1 cellular context compared by ENCODE assay signal in genomic region chr2:128439231-128440086, GRCh38.
TF ChIP-seq lines count a peak whose summit lies in the region.

No MANE protein-coding gene starts in this region.

TF ChIP-seq in H1, 55 proteins besides CTCF, POLR2A, EP300 and RAD21 (continued from another document):
- TF ChIP-seq MAX (IDR thresholded peaks at IDR 0.05) (no peak), CHD2 (IDR thresholded peaks at IDR 0.05; ENCODE audit: low read length) (no peak), ATF2 (IDR thresholded peaks at IDR 0.05; ENCODE audit: low read length) (no peak)
